ENCODE assay signal across 28 cellular contexts in genomic region chr19:20154636-20155035, GRCh38.
"Had no signal": no experiment of that assay in that cellular context is flagged by ENCODE, and none has a peak within 500 bp of the region (broad histone marks: within the 10 kb centered on the region; RNA-seq: fewer than 3 reads in every experiment).

No MANE protein-coding gene starts in this region.

- H3K4me1 Mint-ChIP-seq: activated CD4-positive, alpha-beta T cell treated with anti-CD3 and anti-CD28 coated beads, Interleukin-2, amount 10 ng/mL, durations not matched to agents 24 days and 14 days; activated CD8-positive, alpha-beta memory T cell treated with anti-CD3 and anti-CD28 coated beads, Interleukin-2, amount 10 ng/mL, durations not matched to agents 7 days and 5 days; activated naive CD8-positive, alpha-beta T cell treated with anti-CD3 and anti-CD28 coated beads, Interleukin-2, amount 50 U/mL, for 24 hours; central memory CD8-positive, alpha-beta T cell had no signal

- H3K9me3 ChIP-seq: ascending aorta, body of pancreas, SJSA1 had no signal

- H3K27me3 Mint-ChIP-seq: activated CD4-positive, alpha-beta T cell treated with anti-CD3 and anti-CD28 coated beads, Interleukin-2, amount 10 ng/mL, durations not matched to agents 24 days and 14 days; activated CD8-positive, alpha-beta memory T cell treated with anti-CD3 and anti-CD28 coated beads, Interleukin-2, amount 10 ng/mL, durations not matched to agents 7 days and 5 days; activated naive CD8-positive, alpha-beta T cell treated with anti-CD3 and anti-CD28 coated beads, Interleukin-2, amount 50 U/mL, for 24 hours; activated T-cell treated with anti-CD3 and anti-CD28 coated beads, Interleukin-2, amount 50 U/mL, for 24 hours; central memory CD8-positive, alpha-beta T cell had no signal

- H3K4me1 ChIP-seq: ascending aorta, body of pancreas, SJSA1 had no signal

- H3K27ac ChIP-seq: ascending aorta, body of pancreas, RWPE1, SJSA1 had no signal

- H3K36me3 Mint-ChIP-seq: activated CD8-positive, alpha-beta memory T cell treated with anti-CD3 and anti-CD28 coated beads, Interleukin-2, amount 10 ng/mL, durations not matched to agents 7 days and 5 days had no signal

- H3K9me3 Mint-ChIP-seq: activated naive CD8-positive, alpha-beta T cell treated with anti-CD3 and anti-CD28 coated beads, Interleukin-2, amount 50 U/mL, for 24 hours; central memory CD8-positive, alpha-beta T cell had no signal

- H3K27me3 ChIP-seq: ascending aorta, body of pancreas, SJSA1 had no signal

- H3K27ac Mint-ChIP-seq: activated CD4-positive, alpha-beta T cell treated with anti-CD3 and anti-CD28 coated beads, Interleukin-2, amount 10 ng/mL, durations not matched to agents 24 days and 14 days; activated CD8-positive, alpha-beta memory T cell treated with anti-CD3 and anti-CD28 coated beads, Interleukin-2, amount 10 ng/mL, durations not matched to agents 7 days and 5 days; activated naive CD4-positive, alpha-beta T cell treated with anti-CD3 and anti-CD28 coated beads, Interleukin-2, amount 50 U/mL, for 72 hours; activated naive CD8-positive, alpha-beta T cell treated with anti-CD3 and anti-CD28 coated beads, Interleukin-2, amount 50 U/mL, for 24 hours; activated T-cell treated with anti-CD3 and anti-CD28 coated beads, Interleukin-2, amount 50 U/mL, for 24 hours; T-helper 1 cell treated with Interleukin-12 subunit alpha and Interleukin-12 subunit beta and Interleukin-4 antibody, amounts not matched to agents 30 μg/mL and 1 μg/mL, for 36 hours; WTC11 had no signal

- H3K36me3 ChIP-seq: ascending aorta, SJSA1 had no signal

- DNase-seq: activated CD4-positive, alpha-beta T cell treated with anti-CD3 and anti-CD28 coated beads, Interleukin-2, amount 10 ng/mL, durations not matched to agents 24 days and 14 days; activated CD4-positive, alpha-beta T cell treated with anti-CD3 and anti-CD28 coated beads, Interleukin-2, amount 50 U/mL, for 48 hours; activated CD4-positive, CD25-positive, alpha-beta regulatory T cell treated with anti-CD3 and anti-CD28 coated beads, Interleukin-2, amount 50 U/mL, for 72 hours; activated CD8-positive, alpha-beta memory T cell treated with anti-CD3 and anti-CD28 coated beads, Interleukin-2, amount 10 ng/mL, durations not matched to agents 7 days and 5 days; activated effector memory CD4-positive, alpha-beta T cell treated with anti-CD3 and anti-CD28 coated beads, Interleukin-2, amount 50 U/mL, for 16 hours; activated naive CD4-positive, alpha-beta T cell treated with Interleukin-2 at 50 U/mL for 16 hours; activated naive CD8-positive, alpha-beta T cell treated with anti-CD3 and anti-CD28 coated beads, Interleukin-2, amount 50 U/mL, for 24 hours; activated T-cell treated with anti-CD3 and anti-CD28 coated beads, Interleukin-2, amount 50 U/mL, for 24 hours; amniotic stem cell; body of pancreas; KBM-7; MM.1S; NCI-H1105; NCI-H1436; NCI-H1930; NCI-H2171; NCI-H2227 treated with DMSO at 0.1 percent for 48 hours; NCI-H446 treated with DMSO at 0.1 percent for 48 hours; NCI-H524 treated with DMSO at 0.1 percent for 48 hours; NCI-H774; SHP77 had no signal

- H3K4me3 ChIP-seq: ascending aorta, body of pancreas, SJSA1 had no signal

- H3K4me3 Mint-ChIP-seq: activated CD4-positive, alpha-beta T cell treated with anti-CD3 and anti-CD28 coated beads, Interleukin-2, amount 10 ng/mL, durations not matched to agents 24 days and 14 days; activated CD8-positive, alpha-beta memory T cell treated with anti-CD3 and anti-CD28 coated beads, Interleukin-2, amount 10 ng/mL, durations not matched to agents 7 days and 5 days; activated naive CD8-positive, alpha-beta T cell treated with anti-CD3 and anti-CD28 coated beads, Interleukin-2, amount 50 U/mL, for 24 hours; activated T-cell treated with anti-CD3 and anti-CD28 coated beads, Interleukin-2, amount 50 U/mL, for 24 hours; central memory CD8-positive, alpha-beta T cell; T-helper 1 cell treated with Interleukin-12 subunit alpha and Interleukin-12 subunit beta and Interleukin-4 antibody, amounts not matched to agents 30 μg/mL and 1 μg/mL, for 36 hours; WTC11 had no signal
